ENCODE assay signal across 8 cellular contexts in the genomic region with DNA sequence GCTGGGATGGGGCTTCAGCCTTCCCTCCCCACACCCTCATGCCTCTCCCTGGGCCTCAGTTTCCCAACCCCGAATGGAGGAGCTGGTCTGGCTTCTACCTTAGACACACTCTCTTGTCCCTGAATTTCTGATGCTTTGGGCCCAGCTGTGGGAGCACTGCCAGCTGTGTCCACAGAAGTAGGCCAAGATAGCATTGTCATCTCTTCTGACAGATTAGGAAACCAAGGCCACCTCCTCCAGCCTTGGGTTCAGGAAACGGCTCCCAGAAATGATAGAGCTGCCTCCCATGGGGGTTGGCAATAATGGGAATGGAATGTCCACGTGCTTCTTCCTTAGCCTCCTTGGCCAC. TPM values are rescaled to one million over a fixed set of nuclear protein-coding genes. Genes with fewer than 3 reads are reported as not detected.
DNase-seq lines count a peak whose midpoint lies in the region; ATAC-seq and TF ChIP-seq lines count a peak whose summit lies in the region.

No MANE protein-coding gene starts in this region.

- H3K9me3 Mint-ChIP-seq in IgD-negative memory B cell (no peaks in the 10 kb centered on the region), chondrocyte (ENCODE audit: low read depth) (no peaks in the 10 kb centered on the region)

- H3K36me3 ChIP-seq in ACC112 (ENCODE audit: insufficient read depth, low read length) (peaks cover 45% of the 10 kb centered on the region), muscle layer of duodenum (ENCODE audit: control insufficient read depth in 1 of 2, insufficient read depth in 2 of 2, low read length in 2 of 2) (peaks cover 40 to 42% of the 10 kb centered on the region in 2 donors)

- H3K4me1 ChIP-seq in ACC112 (ENCODE audit: control insufficient read depth, insufficient read depth, low read length, unreplicated experiment), result peaks cover 24% of the 10 kb centered on the region
- H3K4me1 ChIP-seq in muscle layer of duodenum (ENCODE audit: control insufficient read depth in 1 of 2, insufficient read depth in 2 of 2, low read length in 2 of 2), result peaks cover 6 to 20% of the 10 kb centered on the region in 2 donors

- no peak overlapping the region for H2AFZ ChIP-seq in ACC112 (ENCODE audit: low read length, unreplicated experiment)

- H3K4me1 Mint-ChIP-seq in IgD-negative memory B cell (peaks cover 15 to 16% (median 15%) of the 10 kb centered on the region in 3 donors), chondrocyte (ENCODE audit: low read depth) (peaks cover 16% of the 10 kb centered on the region)

- H3K9me3 ChIP-seq in muscle layer of duodenum (ENCODE audit: control insufficient read depth in 1 of 2, low read length in 2 of 2), result no peaks in the 10 kb centered on the region

- TF ChIP-seq CTCF in chondrocyte (IDR thresholded peaks at IDR 0.05) (no peak), GM10266 (IDR thresholded peaks at IDR 0.05; ENCODE audit: control insufficient read depth, insufficient read depth, low read depth, missing control alignments) (no peak)

- peak overlapping the region; percentile 80; the same call in 1 of the 2 replicates for H3K27ac ChIP-seq in ACC112 (ENCODE audit: low read depth, low read length)
- peak overlapping the region; percentile 84 for H3K27ac ChIP-seq in muscle layer of duodenum (ENCODE audit: low read length)

- ATAC-seq in GM19397 (IDR thresholded peaks at IDR 0.05; ENCODE audit: unreplicated experiment), result no peak

- peaks cover 37% of the 10 kb centered on the region for H3K79me2 ChIP-seq in ACC112 (ENCODE audit: control insufficient read depth, insufficient read depth, low read length, unreplicated experiment)

- H3K4me3 ChIP-seq in ACC112 (ENCODE audit: low read depth, low read length) (peak overlapping the region; percentile 98), muscle layer of duodenum (ENCODE audit: low read depth in 1 of 2, low read length in 2 of 2) (peak overlapping the region; percentile 66 to 84)

- H3K4me3 Mint-ChIP-seq in IgD-negative memory B cell (peak overlapping the region; percentile 86 to 92 (median 88)), chondrocyte (ENCODE audit: unreplicated experiment) (peak overlapping the region; percentile 75)

- no peaks in the 10 kb centered on the region for H3K27me3 ChIP-seq in ACC112 (ENCODE audit: insufficient read depth, low read length)
- H3K27me3 ChIP-seq in muscle layer of duodenum (ENCODE audit: low read depth, low read length), result no peaks in the 10 kb centered on the region

- H3K27me3 Mint-ChIP-seq in IgD-negative memory B cell (no peaks in the 10 kb centered on the region), chondrocyte (ENCODE audit: low read depth) (no peaks in the 10 kb centered on the region)

- H3K36me3 Mint-ChIP-seq in IgD-negative memory B cell (peaks cover 5% of the 10 kb centered on the region), chondrocyte (ENCODE audit: low read depth) (peaks cover 19% of the 10 kb centered on the region)

- H3K27ac Mint-ChIP-seq in IgD-negative memory B cell (peak overlapping the region; percentile 91 to 95 (median 93)), chondrocyte (ENCODE audit: unreplicated experiment) (peak overlapping the region; percentile 73)

- DNase-seq in chondrocyte (ENCODE audit: low spot score) (no peak), glomerular visceral epithelial cell (ENCODE audit: extremely low spot score) (no peak), globus pallidus (ENCODE audit: low spot score) (no peak), GM10266 (ENCODE audit: extremely low spot score) (no peak)

RNA-seq across cellular contexts. Expression of gene PPIF, which starts 1.3 kb away (rescaled TPM):
- polyA plus RNA-seq in IgD-negative memory B cell, result 20.8 TPM
- 11.0 to 16.2 TPM (median 15.2 TPM) in 3 replicates for total RNA-seq in chondrocyte
